ENCODE assay signal across 1 cellular context in genomic region chr19:6393074-6393981, GRCh38.
TF ChIP-seq lines count a peak whose summit lies in the region.

GTF2F1 (minus strand) TSS chr19:6393164; CDS start chr19:6392995, 169 bp downstream.

TF ChIP-seq in K562, 482 proteins besides CTCF, POLR2A, EP300 and RAD21 (continued from another document):
- TF ChIP-seq RERE (CRISPR knock-in tag; IDR thresholded peaks at IDR 0.05; ENCODE audit: borderline replicate concordance) (no peak), HCFC1 (IDR thresholded peaks at IDR 0.05; ENCODE audit: low read depth, low read length) (peak; percentile 72), ZNF699 (CRISPR knock-in tag; IDR thresholded peaks at IDR 0.05; ENCODE audit: insufficient replicate concordance) (no peak), YBX1 (IDR thresholded peaks at IDR 0.05) (no peak), MAFK (IDR thresholded peaks at IDR 0.05; ENCODE audit: low read length) (no peak), PHF20 (IDR thresholded peaks at IDR 0.05; ENCODE audit: partially characterized antibody) (peak; percentile 86), TOE1 (IDR thresholded peaks at IDR 0.05; ENCODE audit: borderline replicate concordance) (no peak), TOE1 (CRISPR knock-in tag; IDR thresholded peaks at IDR 0.05; ENCODE audit: borderline replicate concordance, low read depth) (no peak), RBFOX2 (IDR thresholded peaks at IDR 0.05; ENCODE audit: low read depth, low read length) (peak; percentile 83), EWSR1 (IDR thresholded peaks at IDR 0.05; ENCODE audit: borderline replicate concordance, low read depth, partially characterized antibody) (no peak), ETS1 (conservative IDR thresholded peaks at IDR 0.05; ENCODE audit: control insufficient read depth, low read depth, low read length) (peak; percentile 84), HDAC1 (IDR thresholded peaks at IDR 0.05) (peak in 1 of 2 experiments; percentile 79; a peak in 2 of 4 replicates), KDM1A (IDR thresholded peaks at IDR 0.05) (no peak), POLR3G (IDR thresholded peaks at IDR 0.05; ENCODE audit: extremely low read depth, insufficient read length, insufficient replicate concordance) (no peak), ZNF224 (CRISPR knock-in tag; IDR thresholded peaks at IDR 0.05) (no peak), ZFP91 (CRISPR knock-in tag; IDR thresholded peaks at IDR 0.05) (no peak), GATAD2B (IDR thresholded peaks at IDR 0.05; ENCODE audit: borderline replicate concordance) (no peak), PHF8 (IDR thresholded peaks at IDR 0.05; ENCODE audit: borderline replicate concordance, low read length) (peak; percentile 65), SFPQ (IDR thresholded peaks at IDR 0.05; ENCODE audit: low read depth, low read length) (no peak), POLR2G (IDR thresholded peaks at IDR 0.05; ENCODE audit: low read depth, low read length) (peak; percentile 83), RFX5 (IDR thresholded peaks at IDR 0.05; ENCODE audit: low read depth, low read length) (no peak), GATAD2A (IDR thresholded peaks at IDR 0.05) (no peak), ZNF408 (CRISPR knock-in tag; IDR thresholded peaks at IDR 0.05; ENCODE audit: low read depth) (no peak), SETDB1 (IDR thresholded peaks at IDR 0.05; ENCODE audit: low read length) (no peak), ZNF24 (IDR thresholded peaks at IDR 0.05) (no peak), ZNF398 (CRISPR knock-in tag; IDR thresholded peaks at IDR 0.05) (no peak), PURB (CRISPR knock-in tag; IDR thresholded peaks at IDR 0.05; ENCODE audit: low read depth) (no peak), HDAC6 (IDR thresholded peaks at IDR 0.05; ENCODE audit: low read depth, low read length) (no peak), PHTF2 (CRISPR knock-in tag; IDR thresholded peaks at IDR 0.05) (no peak), CBX3 (IDR thresholded peaks at IDR 0.05; ENCODE audit: borderline replicate concordance in 1 of 2, low read length in 2 of 2) (no peak; a peak in 1 of 3 replicates), ATF7 (IDR thresholded peaks at IDR 0.05) (peak; percentile 95), ZNF395 (CRISPR knock-in tag; IDR thresholded peaks at IDR 0.05) (peak; percentile 61; the same call in 1 of the 2 replicates), ZBTB9 (CRISPR knock-in tag; IDR thresholded peaks at IDR 0.05) (0 out of 2 replicates have a peak, but pooled peaks have one; percentile 33), FOSL1 (tag; conservative IDR thresholded peaks at IDR 0.05) (peak; percentile 39; the same call in 1 of the 2 replicates), ZNF316 (IDR thresholded peaks at IDR 0.05) (no peak), STAT6 (CRISPR knock-in tag; IDR thresholded peaks at IDR 0.05) (no peak; the same call in 1 of the 2 replicates), MLLT1 (IDR thresholded peaks at IDR 0.05) (no peak), ZEB2 (IDR thresholded peaks at IDR 0.05) (no peak)
